In the genomic region with DNA sequence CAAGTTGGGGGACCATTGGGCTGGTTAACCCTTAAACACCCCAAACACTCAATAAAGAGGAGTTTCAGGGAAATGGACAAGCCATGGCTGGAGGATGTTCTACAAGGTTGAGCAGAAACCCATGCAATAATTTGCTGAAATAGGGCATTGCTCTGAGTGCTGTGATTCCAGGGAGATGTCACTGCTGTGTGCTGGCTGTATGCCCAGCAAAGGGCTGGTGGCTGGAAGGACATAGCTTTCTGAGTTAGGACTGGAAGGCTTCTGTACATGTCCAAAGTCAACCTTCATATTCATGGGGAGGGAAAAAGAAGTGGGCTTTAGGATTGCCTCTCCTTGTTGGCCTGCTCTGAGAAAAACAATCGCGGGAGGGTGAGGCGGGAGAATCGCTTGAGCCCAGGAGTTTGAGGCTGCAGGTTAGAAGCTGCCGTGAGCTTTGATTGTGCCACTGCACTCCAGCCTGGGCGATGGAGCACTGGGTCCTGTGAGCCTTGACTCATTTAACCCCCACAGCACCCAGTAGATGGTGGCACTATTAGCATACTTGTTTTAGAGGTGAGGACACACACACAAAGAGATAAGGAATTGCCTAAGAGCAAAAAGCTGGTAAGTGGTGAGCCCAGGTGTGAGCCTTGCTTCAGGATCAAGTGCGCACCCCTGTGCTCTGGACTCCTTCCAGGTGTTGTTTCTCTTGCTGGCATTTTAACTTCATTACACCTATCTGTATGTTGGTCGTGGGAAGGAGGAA, we compare ENCODE assay signal across 17 cellular contexts. TPM values are rescaled to one million over a fixed set of nuclear protein-coding genes. Genes with fewer than 3 reads are reported as not detected.
A peak's percentile ranks its signal among the peaks of the same experiment; 100 is the strongest.
DNase-seq lines count a peak whose midpoint lies in the region; ATAC-seq and TF ChIP-seq lines count a peak whose summit lies in the region.
"Had no signal": no experiment of that assay in that cellular context is flagged by ENCODE, and none has a peak within 500 bp of the region (broad histone marks: within the 10 kb centered on the region; RNA-seq: fewer than 3 reads in every experiment).

No MANE protein-coding gene starts in this region.

- no peaks in the 10 kb centered on the region for H3K9me3 ChIP-seq in left lung
- no peaks in the 10 kb centered on the region for H3K9me3 ChIP-seq in upper lobe of right lung
- H3K9me3 ChIP-seq: HAP-1, MG63 had no signal

- CTCF ChIA-PET in activated B cell treated with CpG ODN at 0.5 μM for 24 hours (lab: Charles Lee): interaction anchor here (2.3 kb wide), 1 partner anchor 23 kb away, joined by 16 read pairs; no protein-coding TSS in a partner anchor

- H3K27ac ChIP-seq in left lung (peak overlapping the region; percentile 35 to 42), upper lobe of right lung (peak overlapping the region; percentile 52)
- H3K27ac ChIP-seq: WERI-Rb-1 had no signal

- no peak for DNase-seq in stimulated activated naive CD8-positive, alpha-beta T cell treated with anti-CD3 and anti-CD28 coated beads, Interleukin-15, amount 100 ng/mL, for 72 hours
- no peak for DNase-seq in stimulated activated naive CD8-positive, alpha-beta T cell treated with anti-CD3 and anti-CD28 coated beads, Interleukin-15, Interleukin-2, amounts not matched to agents 100 U/mL and 50 U/mL, for 24 hours
- DNase-seq in activated B cell treated with CpG ODN at 0.5 μM for 24 hours (no peak), left lung (no peak), upper lobe of right lung (no peak), iPS-NIHi11 (ENCODE audit: low spot score) (no peak)
- DNase-seq: AML-193, amniotic stem cell, WERI-Rb-1 had no signal

- H3K27me3 ChIP-seq in left lung (peaks cover 7 to 40% of the 10 kb centered on the region in 2 donors), upper lobe of right lung (peaks cover 22% of the 10 kb centered on the region)
- H3K27me3 ChIP-seq: MG63 had no signal

- peaks cover 9% of the 10 kb centered on the region for H3K4me1 Mint-ChIP-seq in stimulated activated naive CD8-positive, alpha-beta T cell treated with anti-CD3 and anti-CD28 coated beads, Interleukin-15, amount 100 ng/mL, for 72 hours
- peaks cover 21% of the 10 kb centered on the region for H3K4me1 Mint-ChIP-seq in activated B cell treated with CpG ODN at 0.5 μM for 24 hours

- POLR2A ChIA-PET in activated B cell treated with CpG ODN at 0.5 μM for 24 hours (lab: Charles Lee): interaction anchor here (0.6 to 1.2 kb wide), 3 partner anchors 33 to 153 kb away, joined by 3 to 4 read pairs (median 3); no protein-coding TSS in a partner anchor

- no peaks in the 10 kb centered on the region for H3K9me3 Mint-ChIP-seq in stimulated activated naive CD8-positive, alpha-beta T cell treated with anti-CD3 and anti-CD28 coated beads, Interleukin-15, amount 100 ng/mL, for 72 hours
- H3K9me3 Mint-ChIP-seq in activated B cell treated with CpG ODN at 0.5 μM for 24 hours: no peaks in the 10 kb centered on the region
- H3K9me3 Mint-ChIP-seq: dendritic cell treated with granulocyte-macrophage colony-stimulating factor and Interleukin-4, amounts not matched to agents 40 ng/mL and 50 ng/mL, for 4 days; stimulated activated naive CD8-positive, alpha-beta T cell treated with anti-CD3 and anti-CD28 coated beads, Interleukin-15, Interleukin-2, amounts not matched to agents 100 ng/mL and 50 ng/mL, for 24 hours had no signal

- H3K4me1 ChIP-seq in left lung (peaks cover 0 to 5% of the 10 kb centered on the region in 2 donors), upper lobe of right lung (peaks cover 4% of the 10 kb centered on the region)
- H3K4me1 ChIP-seq: HAP-1 had no signal

- peaks cover 55% of the 10 kb centered on the region for H3K27me3 Mint-ChIP-seq in stimulated activated naive CD8-positive, alpha-beta T cell treated with anti-CD3 and anti-CD28 coated beads, Interleukin-15, amount 100 ng/mL, for 72 hours
- H3K27me3 Mint-ChIP-seq in activated B cell treated with CpG ODN at 0.5 μM for 24 hours: peaks cover 6% of the 10 kb centered on the region

- intact Hi-C loops in activated B cell treated with CpG ODN at 0.5 μM for 24 hours (cut with micrococcal nuclease): no loop called here
- intact Hi-C loops in left lung (cut with DNase I): no loop called here
- intact Hi-C loops in upper lobe of right lung (cut with DNase I): no loop called here

- H3K4me3 ChIP-seq in left lung (peak overlapping the region in 1 of 2 donors; percentile 7), upper lobe of right lung (peak overlapping the region; percentile 39)
- H3K4me3 ChIP-seq: HAP-1, MG63 had no signal

- peak; percentile 28 for ATAC-seq in stimulated activated naive CD8-positive, alpha-beta T cell treated with anti-CD3 and anti-CD28 coated beads, Interleukin-15, amount 100 ng/mL, for 72 hours
- no peak for ATAC-seq in stimulated activated naive CD8-positive, alpha-beta T cell treated with anti-CD3 and anti-CD28 coated beads, Interleukin-15, Interleukin-2, amounts not matched to agents 100 U/mL and 50 U/mL, for 24 hours
- no peak for ATAC-seq in activated B cell treated with CpG ODN at 0.5 μM for 24 hours (ENCODE audit: low read depth)
- peak; percentile 66 for ATAC-seq in left lung
- peak; percentile 69 for ATAC-seq in upper lobe of right lung
- no peak for ATAC-seq in GM21423 (IDR thresholded peaks at IDR 0.05; ENCODE audit: unreplicated experiment)
- no peak for ATAC-seq in GM18907 (IDR thresholded peaks at IDR 0.05; ENCODE audit: unreplicated experiment)
- ATAC-seq: sciatic nerve had no signal

- H3K27ac Mint-ChIP-seq in stimulated activated naive CD8-positive, alpha-beta T cell treated with anti-CD3 and anti-CD28 coated beads, Interleukin-15, amount 100 ng/mL, for 72 hours: no peak overlapping the region
- peak overlapping the region; percentile 56 for H3K27ac Mint-ChIP-seq in activated B cell treated with CpG ODN at 0.5 μM for 24 hours
- H3K27ac Mint-ChIP-seq: dendritic cell treated with granulocyte-macrophage colony-stimulating factor and Interleukin-4, amounts not matched to agents 40 ng/mL and 50 ng/mL, for 4 days; stimulated activated naive CD8-positive, alpha-beta T cell treated with anti-CD3 and anti-CD28 coated beads, Interleukin-15, Interleukin-2, amounts not matched to agents 100 ng/mL and 50 ng/mL, for 24 hours had no signal

- TF ChIP-seq CTCF in activated B cell treated with CpG ODN at 0.5 μM for 24 hours (IDR thresholded peaks at IDR 0.05) (no peak), left lung (IDR thresholded peaks at IDR 0.05) (no peak), upper lobe of right lung (IDR thresholded peaks at IDR 0.05) (no peak)

- H3K4me3 Mint-ChIP-seq in stimulated activated naive CD8-positive, alpha-beta T cell treated with anti-CD3 and anti-CD28 coated beads, Interleukin-15, amount 100 ng/mL, for 72 hours: peak overlapping the region; percentile 48 to 64
- H3K4me3 Mint-ChIP-seq in activated B cell treated with CpG ODN at 0.5 μM for 24 hours: peak overlapping the region; percentile 80
- H3K4me3 Mint-ChIP-seq: stimulated activated naive CD8-positive, alpha-beta T cell treated with anti-CD3 and anti-CD28 coated beads, Interleukin-15, Interleukin-2, amounts not matched to agents 100 ng/mL and 50 ng/mL, for 24 hours had no signal

- no peaks in the 10 kb centered on the region for H3K36me3 Mint-ChIP-seq in activated B cell treated with CpG ODN at 0.5 μM for 24 hours (ENCODE audit: low read depth)

- H3K36me3 ChIP-seq in left lung (no peaks in the 10 kb centered on the region), upper lobe of right lung (no peaks in the 10 kb centered on the region)
- H3K36me3 ChIP-seq: HAP-1, MG63, WERI-Rb-1 had no signal

RNA-seq across cellular contexts. Expression of a gene that starts 20.4 kb away (rescaled TPM):
- 0.73 and 0.81 TPM in 2 replicates for total RNA-seq in activated B cell treated with CpG ODN at 0.5 μM for 24 hours
- not detected for total RNA-seq in left lung
- total RNA-seq in upper lobe of right lung: not detected
- total RNA-seq: myocyte, sciatic nerve had no signal

RNA-seq across cellular contexts. Expression of a gene that starts 46.8 kb away (rescaled TPM):
- total RNA-seq in activated B cell treated with CpG ODN at 0.5 μM for 24 hours (40.3 and 44.8 TPM in 2 replicates), left lung (10 to 100 TPM; 29.9 to 32.5 TPM), upper lobe of right lung (25.0 TPM)

Comparison
In these comparisons a context has a peak if more than half of its experiments do, and no peak if none do; other contexts are left out.
1. ATAC-seq: peak in stimulated activated naive CD8-positive, alpha-beta T cell treated with anti-CD3 and anti-CD28 coated beads, Interleukin-15, amount 100 ng/mL, for 72 hours (single experiment), left lung (single experiment) and upper lobe of right lung (single experiment); none in stimulated activated naive CD8-positive, alpha-beta T cell treated with anti-CD3 and anti-CD28 coated beads, Interleukin-15, Interleukin-2, amounts not matched to agents 100 U/mL and 50 U/mL, for 24 hours (single experiment), activated B cell treated with CpG ODN at 0.5 μM for 24 hours (single experiment), GM21423 (single experiment) and GM18907 (single experiment).